ENCODE assay signal across 9 cellular contexts in genomic region chr14:77302926-77303325, GRCh38. TPM values are rescaled to one million over a fixed set of nuclear protein-coding genes. Genes with fewer than 3 reads are reported as not detected.
DNase-seq lines count a peak whose midpoint lies in the region; ATAC-seq and TF ChIP-seq lines count a peak whose summit lies in the region.
"Had no signal": no experiment of that assay in that cellular context is flagged by ENCODE, and none has a peak within 500 bp of the region (broad histone marks: within the 10 kb centered on the region; RNA-seq: fewer than 3 reads in every experiment).

No MANE protein-coding gene starts in this region.

- intact Hi-C loops in lower lobe of right lung (cut with DNase I) = no loop called here

- CTCF ChIA-PET in activated naive CD4-positive, alpha-beta T cell treated with anti-CD3 and anti-CD28 coated beads, Interleukin-2, amount 10 ng/mL, durations not matched to agents 7 days and 5 days (lab: Charles Lee) = interaction anchor here (1.3 to 13.4 kb wide), 3 partner anchors 10 to 74 kb away, joined by 4 to 255 read pairs (median 4); partner anchors contain the start of genes SAMD15 and TMED8

- no peaks in the 10 kb centered on the region for H3K9me3 Mint-ChIP-seq in activated naive CD4-positive, alpha-beta T cell treated with anti-CD3 and anti-CD28 coated beads, Interleukin-2, amount 10 ng/mL, durations not matched to agents 7 days and 5 days

- DNase-seq in AG20443 (ENCODE audit: low spot score) (peak; percentile 37), HK-2 (ENCODE audit: unreplicated experiment) (peak; percentile 44), lower lobe of right lung (no peak), NCI-H2171 (lab: John Stamatoyannopoulos, UW) (no peak), occipital lobe (lab: John Stamatoyannopoulos, UW) (no peak)
- no peak for DNase-seq in activated naive CD4-positive, alpha-beta T cell treated with anti-CD3 and anti-CD28 coated beads, Interleukin-2, amount 10 ng/mL, durations not matched to agents 7 days and 5 days

- no peak overlapping the region for H3K4me3 Mint-ChIP-seq in activated naive CD4-positive, alpha-beta T cell treated with anti-CD3 and anti-CD28 coated beads, Interleukin-2, amount 10 ng/mL, durations not matched to agents 7 days and 5 days

- TF ChIP-seq CTCF in lower lobe of right lung (IDR thresholded peaks at IDR 0.05) = no peak

- no peaks in the 10 kb centered on the region for H3K36me3 Mint-ChIP-seq in activated naive CD4-positive, alpha-beta T cell treated with anti-CD3 and anti-CD28 coated beads, Interleukin-2, amount 10 ng/mL, durations not matched to agents 7 days and 5 days

- peak; percentile 49 to 55 for ATAC-seq in lower lobe of right lung
- no peak for ATAC-seq in HG03095 (IDR thresholded peaks at IDR 0.05; ENCODE audit: unreplicated experiment)
- ATAC-seq in HG02678 (IDR thresholded peaks at IDR 0.05; ENCODE audit: unreplicated experiment) = no peak

- H3K9me3 ChIP-seq in lower lobe of right lung = no peaks in the 10 kb centered on the region

- H3K27me3 ChIP-seq in lower lobe of right lung (ENCODE audit: low read depth) = no peaks in the 10 kb centered on the region
- H3K27me3 ChIP-seq: cardiac muscle cell had no signal

- H3K27me3 Mint-ChIP-seq in activated naive CD4-positive, alpha-beta T cell treated with anti-CD3 and anti-CD28 coated beads, Interleukin-2, amount 10 ng/mL, durations not matched to agents 7 days and 5 days = no peaks in the 10 kb centered on the region

- H3K27ac ChIP-seq in lower lobe of right lung = no peak overlapping the region
- H3K27ac ChIP-seq: cardiac muscle cell had no signal

- peaks cover 8% of the 10 kb centered on the region for H3K4me1 Mint-ChIP-seq in activated naive CD4-positive, alpha-beta T cell treated with anti-CD3 and anti-CD28 coated beads, Interleukin-2, amount 10 ng/mL, durations not matched to agents 7 days and 5 days

- peak overlapping the region; percentile 66 for H3K27ac Mint-ChIP-seq in activated naive CD4-positive, alpha-beta T cell treated with anti-CD3 and anti-CD28 coated beads, Interleukin-2, amount 10 ng/mL, durations not matched to agents 7 days and 5 days

- peaks cover 18% of the 10 kb centered on the region for H3K4me1 ChIP-seq in lower lobe of right lung

- no peak overlapping the region for H3K4me3 ChIP-seq in lower lobe of right lung
- H3K4me3 ChIP-seq: cardiac muscle cell had no signal

- H3K36me3 ChIP-seq in lower lobe of right lung = peaks cover 30% of the 10 kb centered on the region

RNA-seq across cellular contexts. Expression of gene POMT2, which starts 17.8 kb away (rescaled TPM):
- 23.5 TPM for total RNA-seq in lower lobe of right lung
- 11.5 TPM for total RNA-seq in occipital lobe

RNA-seq across cellular contexts. Expression of gene GSTZ1, which starts 17.9 kb away (rescaled TPM):
- total RNA-seq in lower lobe of right lung = 12.5 TPM
- total RNA-seq in occipital lobe = 6.7 TPM

RNA-seq across cellular contexts. Expression of gene NGB, which starts 31.9 kb away (rescaled TPM):
- total RNA-seq in lower lobe of right lung (not detected), occipital lobe (4.1 TPM)

Comparison
In these comparisons a context has a peak if more than half of its experiments do, and no peak if none do; other contexts are left out.
1. DNase-seq: peak in AG20443 (single experiment) and HK-2 (single experiment); none in activated naive CD4-positive, alpha-beta T cell treated with anti-CD3 and anti-CD28 coated beads, Interleukin-2, amount 10 ng/mL, durations not matched to agents 7 days and 5 days (single experiment), lower lobe of right lung (single experiment), NCI-H2171 (single experiment) and occipital lobe (single experiment).
2. ATAC-seq: peak in lower lobe of right lung (2 of 2); none in HG03095 (single experiment) and HG02678 (single experiment).